23 cellular contexts compared by ENCODE assay signal in genomic region chr5:136060963-136061362, GRCh38. TPM values are rescaled to one million over a fixed set of nuclear protein-coding genes. Genes with fewer than 3 reads are reported as not detected.
DNase-seq lines count a peak whose midpoint lies in the region; FAIRE-seq and TF ChIP-seq lines count a peak whose summit lies in the region.
"Had no signal": no experiment of that assay in that cellular context is flagged by ENCODE, and none has a peak within 500 bp of the region (broad histone marks: within the 10 kb centered on the region; RNA-seq: fewer than 3 reads in every experiment).

No MANE protein-coding gene starts in this region.

- H3K36me3 ChIP-seq in GM23248 (ENCODE audit: low read depth) (peaks cover 82% of the 10 kb centered on the region), astrocyte (ENCODE audit: insufficient read depth, low read length) (peaks cover 80% of the 10 kb centered on the region)
- H3K36me3 ChIP-seq: BLaER1 had no signal

- no peak for TF ChIP-seq CTCF in astrocyte (IDR thresholded peaks at IDR 0.05; ENCODE audit: insufficient read depth, low read depth, low read length)

- H3K27me3 Mint-ChIP-seq in astrocyte (ENCODE audit: low read depth, unreplicated experiment) = no peaks in the 10 kb centered on the region
- no peaks in the 10 kb centered on the region for H3K27me3 Mint-ChIP-seq in activated CD4-positive, alpha-beta T cell treated with anti-CD3 and anti-CD28 coated beads, Interleukin-2, amount 10 ng/mL, durations not matched to agents 24 days and 14 days
- H3K27me3 Mint-ChIP-seq: CD4-positive, CD25-positive, alpha-beta regulatory T cell had no signal

- WGBS in GM23248 (ENCODE audit: low coverage in 1 of 2, low lambda C conversion rate in 2 of 2, missing lambda C conversion rate in 2 of 2), 2 experiments = 93 to 98% methylated on average over 7 of the region's 7 CpGs

- FAIRE-seq in astrocyte (lab: Jason Lieb, UNC) = no peak
- FAIRE-seq: D721Med, GM18507 had no signal

- H3K4me3 ChIP-seq in GM23248 = no peak overlapping the region
- H3K4me3 ChIP-seq in astrocyte (ENCODE audit: insufficient read depth, low read depth, low read length) = no peak overlapping the region
- H3K4me3 ChIP-seq: BLaER1, GM23338, Peyer's patch, SK-N-MC had no signal

- peaks cover 2% of the 10 kb centered on the region for H3K9me3 Mint-ChIP-seq in astrocyte (ENCODE audit: unreplicated experiment)
- no peaks in the 10 kb centered on the region for H3K9me3 Mint-ChIP-seq in activated CD4-positive, alpha-beta T cell treated with anti-CD3 and anti-CD28 coated beads, Interleukin-2, amount 10 ng/mL, durations not matched to agents 24 days and 14 days
- H3K9me3 Mint-ChIP-seq: CD4-positive, CD25-positive, alpha-beta regulatory T cell; GM23338; H9; IgD-negative memory B cell had no signal

- H3K4me1 Mint-ChIP-seq in astrocyte (ENCODE audit: low read depth, unreplicated experiment) = peaks cover 42% of the 10 kb centered on the region
- H3K4me1 Mint-ChIP-seq in activated CD4-positive, alpha-beta T cell treated with anti-CD3 and anti-CD28 coated beads, Interleukin-2, amount 10 ng/mL, durations not matched to agents 24 days and 14 days = no peaks in the 10 kb centered on the region
- H3K4me1 Mint-ChIP-seq: IgD-negative memory B cell had no signal

- H3K36me3 Mint-ChIP-seq in astrocyte (ENCODE audit: low read depth, unreplicated experiment) = peaks cover 52% of the 10 kb centered on the region
- no peaks in the 10 kb centered on the region for H3K36me3 Mint-ChIP-seq in activated CD4-positive, alpha-beta T cell treated with anti-CD3 and anti-CD28 coated beads, Interleukin-2, amount 10 ng/mL, durations not matched to agents 24 days and 14 days (ENCODE audit: low read depth)
- H3K36me3 Mint-ChIP-seq: CD4-positive, CD25-positive, alpha-beta regulatory T cell; IgD-negative memory B cell had no signal

- H3K27ac Mint-ChIP-seq in astrocyte (ENCODE audit: unreplicated experiment) = peak overlapping the region; percentile 7
- no peak overlapping the region for H3K27ac Mint-ChIP-seq in activated CD4-positive, alpha-beta T cell treated with anti-CD3 and anti-CD28 coated beads, Interleukin-2, amount 10 ng/mL, durations not matched to agents 24 days and 14 days
- H3K27ac Mint-ChIP-seq: GM23338 had no signal

- in situ Hi-C loops in GM23248 (cut with MboI) = no loop called here

- no peak overlapping the region for H2AFZ ChIP-seq in GM23248
- no peak overlapping the region for H2AFZ ChIP-seq in astrocyte (ENCODE audit: low read depth, low read length)
- H2AFZ ChIP-seq: GM23338 had no signal

- H3K9ac ChIP-seq in GM23248 = no peak overlapping the region
- no peak overlapping the region for H3K9ac ChIP-seq in astrocyte (ENCODE audit: low read length)
- H3K9ac ChIP-seq: BLaER1, KMS-11 had no signal

- H3K27me3 ChIP-seq in GM23248 (replicated peaks; ENCODE audit: insufficient read depth) = no peaks in the 10 kb centered on the region
- H3K27me3 ChIP-seq in astrocyte (ENCODE audit: insufficient read depth, low read length) = no peaks in the 10 kb centered on the region
- H3K27me3 ChIP-seq: BLaER1, Peyer's patch had no signal

- intact Hi-C loops in activated CD4-positive, alpha-beta T cell treated with anti-CD3 and anti-CD28 coated beads, Interleukin-2, amount 10 ng/mL, durations not matched to agents 24 days and 14 days (cut with micrococcal nuclease) = no loop called here

- no peaks in the 10 kb centered on the region for H3K9me2 ChIP-seq in GM23248 (ENCODE audit: insufficient read depth)

- H3K79me2 ChIP-seq in GM23248 (ENCODE audit: insufficient read depth) (no peaks in the 10 kb centered on the region), astrocyte (ENCODE audit: insufficient read depth, low read length) (no peaks in the 10 kb centered on the region)

- H3F3A ChIP-seq in GM23248 (ENCODE audit: insufficient read depth) = peaks cover 96% of the 10 kb centered on the region

- no peaks in the 10 kb centered on the region for H3K9me3 ChIP-seq in GM23248 (ENCODE audit: low read depth)
- H3K9me3 ChIP-seq in astrocyte (ENCODE audit: insufficient read depth, low read depth, low read length) = no peaks in the 10 kb centered on the region
- H3K9me3 ChIP-seq: BLaER1, Peyer's patch had no signal

- H3K4me2 ChIP-seq in GM23248 (ENCODE audit: unreplicated experiment) (no peak overlapping the region), astrocyte (ENCODE audit: low read length) (no peak overlapping the region)
- H3K4me2 ChIP-seq: BLaER1, GM23338, KMS-11 had no signal

- DNase-seq in GM23248 (no peak), astrocyte (ENCODE audit: low read depth) (no peak), mesenteric fat pad (ENCODE audit: low spot score) (peak; percentile 53), pons (ENCODE audit: low spot score) (no peak)
- DNase-seq in activated CD8-positive, alpha-beta memory T cell treated with anti-CD3 and anti-CD28 coated beads, Interleukin-2, amount 50 U/mL, for 4 hours = no peak
- no peak for DNase-seq in activated CD4-positive, alpha-beta T cell treated with anti-CD3 and anti-CD28 coated beads, Interleukin-2, amount 10 ng/mL, durations not matched to agents 24 days and 14 days
- DNase-seq in activated CD4-positive, alpha-beta T cell treated with anti-CD3 and anti-CD28 coated beads for 48 hours = no peak
- DNase-seq: CD4-positive, CD25-positive, alpha-beta regulatory T cell; MM.1S; NCI-H2029; NCI-H446 treated with DMSO at 0.1 percent for 48 hours; NCI-H526; Peyer's patch; SIG-M5 had no signal

- no peaks in the 10 kb centered on the region for H4K20me1 ChIP-seq in GM23248 (ENCODE audit: insufficient read depth)
- peaks cover 30% of the 10 kb centered on the region for H4K20me1 ChIP-seq in astrocyte (ENCODE audit: insufficient read depth, low read length)
- H4K20me1 ChIP-seq: BLaER1 had no signal

- no peak overlapping the region for H3K4me3 Mint-ChIP-seq in astrocyte (ENCODE audit: unreplicated experiment)
- H3K4me3 Mint-ChIP-seq in activated CD4-positive, alpha-beta T cell treated with anti-CD3 and anti-CD28 coated beads, Interleukin-2, amount 10 ng/mL, durations not matched to agents 24 days and 14 days = no peak overlapping the region
- H3K4me3 Mint-ChIP-seq: CD4-positive, CD25-positive, alpha-beta regulatory T cell; GM23338; H9; IgD-negative memory B cell had no signal

- H3K27ac ChIP-seq in GM23248 (peak overlapping the region; percentile 92), astrocyte (ENCODE audit: low read depth, low read length) (peak overlapping the region; percentile 7)
- H3K27ac ChIP-seq: BLaER1, KMS-11, Peyer's patch, SK-N-MC had no signal

- H3K4me1 ChIP-seq in GM23248 (ENCODE audit: insufficient read depth) = peaks cover 54% of the 10 kb centered on the region
- H3K4me1 ChIP-seq in astrocyte (ENCODE audit: insufficient read depth, low read length) = peaks cover 42% of the 10 kb centered on the region
- H3K4me1 ChIP-seq: BLaER1 had no signal

RNA-seq across cellular contexts. Expression of gene TGFBI, which starts 32.2 kb away (rescaled TPM):
- 7,109 and 7,351 TPM in 2 replicates for total RNA-seq in GM23248 (2014; rRNA removed; shearing (Covaris generic))
- polyA plus RNA-seq in GM23248 (2016; fragmentation: Nextera tagmentation; extraction: Ambion mirVana) = 7,159 and 7,358 TPM in 2 replicates
- total RNA-seq in astrocyte = 1,145 and 1,862 TPM in 2 replicates
- total RNA-seq in mesenteric fat pad = 254 TPM
- not detected in 2 replicates for total RNA-seq in activated CD4-positive, alpha-beta T cell treated with anti-CD3 and anti-CD28 coated beads, Interleukin-2, amount 10 ng/mL, durations not matched to agents 24 days and 14 days
- total RNA-seq: OCI-LY7 had no signal

Comparison
In these comparisons a context has a peak if more than half of its experiments do, and no peak if none do; other contexts are left out.
1. RNA of gene TGFBI, which starts 32.2 kb away (total RNA-seq): 7,109 to 7,351 TPM in GM23248, 1,145 to 1,862 TPM in astrocyte and 254 TPM in mesenteric fat pad (single experiment); not detected in activated CD4-positive, alpha-beta T cell treated with anti-CD3 and anti-CD28 coated beads, Interleukin-2, amount 10 ng/mL, durations not matched to agents 24 days and 14 days; every median in the first group is over 100 times any median in the second.